ENCODE assay signal across 1 cellular context in genomic region chr10:21296575-21297355, GRCh38.
TF ChIP-seq lines count a peak whose summit lies in the region.

No MANE protein-coding gene starts in this region.

TF ChIP-seq in GM23338, 12 proteins besides CTCF, POLR2A, EP300 and RAD21 (continued from another document):
- TF ChIP-seq REST (IDR thresholded peaks at IDR 0.05; ENCODE audit: unreplicated experiment) (no peak), CREB1 (CRISPR knock-in tag; IDR thresholded peaks at IDR 0.05; ENCODE audit: low read depth) (no peak), EZH2phosphoT487 (IDR thresholded peaks at IDR 0.05; ENCODE audit: unreplicated experiment) (no peak), NANOG (IDR thresholded peaks at IDR 0.05; ENCODE audit: borderline replicate concordance) (no peak), ZNF114 (CRISPR knock-in tag; IDR thresholded peaks at IDR 0.05) (no peak), EZH2 (IDR thresholded peaks at IDR 0.05; ENCODE audit: low read depth, unreplicated experiment) (no peak), ZNF462 (CRISPR knock-in tag; IDR thresholded peaks at IDR 0.05) (no peak)
